Comparison of ENCODE assay signal across 1 cellular context in genomic region chr7:45111298-45112223, GRCh38.
TF ChIP-seq lines count a peak whose summit lies in the region.

TBRG4 (minus strand) TSS chr7:45111697; CDS start chr7:45109237, 2,460 bp downstream.

TF ChIP-seq in WTC11, 78 proteins besides CTCF, POLR2A, EP300 and RAD21 (continued from another document and continues in another):
- TF ChIP-seq, protein P1, sequence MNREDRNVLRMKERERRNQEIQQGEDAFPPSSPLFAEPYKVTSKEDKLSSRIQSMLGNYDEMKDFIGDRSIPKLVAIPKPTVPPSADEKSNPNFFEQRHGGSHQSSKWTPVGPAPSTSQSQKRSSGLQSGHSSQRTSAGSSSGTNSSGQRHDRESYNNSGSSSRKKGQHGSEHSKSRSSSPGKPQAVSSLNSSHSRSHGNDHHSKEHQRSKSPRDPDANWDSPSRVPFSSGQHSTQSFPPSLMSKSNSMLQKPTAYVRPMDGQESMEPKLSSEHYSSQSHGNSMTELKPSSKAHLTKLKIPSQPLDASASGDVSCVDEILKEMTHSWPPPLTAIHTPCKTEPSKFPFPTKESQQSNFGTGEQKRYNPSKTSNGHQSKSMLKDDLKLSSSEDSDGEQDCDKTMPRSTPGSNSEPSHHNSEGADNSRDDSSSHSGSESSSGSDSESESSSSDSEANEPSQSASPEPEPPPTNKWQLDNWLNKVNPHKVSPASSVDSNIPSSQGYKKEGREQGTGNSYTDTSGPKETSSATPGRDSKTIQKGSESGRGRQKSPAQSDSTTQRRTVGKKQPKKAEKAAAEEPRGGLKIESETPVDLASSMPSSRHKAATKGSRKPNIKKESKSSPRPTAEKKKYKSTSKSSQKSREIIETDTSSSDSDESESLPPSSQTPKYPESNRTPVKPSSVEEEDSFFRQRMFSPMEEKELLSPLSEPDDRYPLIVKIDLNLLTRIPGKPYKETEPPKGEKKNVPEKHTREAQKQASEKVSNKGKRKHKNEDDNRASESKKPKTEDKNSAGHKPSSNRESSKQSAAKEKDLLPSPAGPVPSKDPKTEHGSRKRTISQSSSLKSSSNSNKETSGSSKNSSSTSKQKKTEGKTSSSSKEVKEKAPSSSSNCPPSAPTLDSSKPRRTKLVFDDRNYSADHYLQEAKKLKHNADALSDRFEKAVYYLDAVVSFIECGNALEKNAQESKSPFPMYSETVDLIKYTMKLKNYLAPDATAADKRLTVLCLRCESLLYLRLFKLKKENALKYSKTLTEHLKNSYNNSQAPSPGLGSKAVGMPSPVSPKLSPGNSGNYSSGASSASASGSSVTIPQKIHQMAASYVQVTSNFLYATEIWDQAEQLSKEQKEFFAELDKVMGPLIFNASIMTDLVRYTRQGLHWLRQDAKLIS (CRISPR knock-in tag; IDR thresholded peaks at IDR 0.05; ENCODE audit: borderline replicate concordance) = no peak
- TF ChIP-seq ZNF219 (CRISPR knock-in tag; IDR thresholded peaks at IDR 0.05; ENCODE audit: borderline replicate concordance) = no peak; the same call in 1 of the 2 replicates
- TF ChIP-seq ERG (CRISPR knock-in tag; IDR thresholded peaks at IDR 0.05) = no peak
- TF ChIP-seq, protein P2, sequence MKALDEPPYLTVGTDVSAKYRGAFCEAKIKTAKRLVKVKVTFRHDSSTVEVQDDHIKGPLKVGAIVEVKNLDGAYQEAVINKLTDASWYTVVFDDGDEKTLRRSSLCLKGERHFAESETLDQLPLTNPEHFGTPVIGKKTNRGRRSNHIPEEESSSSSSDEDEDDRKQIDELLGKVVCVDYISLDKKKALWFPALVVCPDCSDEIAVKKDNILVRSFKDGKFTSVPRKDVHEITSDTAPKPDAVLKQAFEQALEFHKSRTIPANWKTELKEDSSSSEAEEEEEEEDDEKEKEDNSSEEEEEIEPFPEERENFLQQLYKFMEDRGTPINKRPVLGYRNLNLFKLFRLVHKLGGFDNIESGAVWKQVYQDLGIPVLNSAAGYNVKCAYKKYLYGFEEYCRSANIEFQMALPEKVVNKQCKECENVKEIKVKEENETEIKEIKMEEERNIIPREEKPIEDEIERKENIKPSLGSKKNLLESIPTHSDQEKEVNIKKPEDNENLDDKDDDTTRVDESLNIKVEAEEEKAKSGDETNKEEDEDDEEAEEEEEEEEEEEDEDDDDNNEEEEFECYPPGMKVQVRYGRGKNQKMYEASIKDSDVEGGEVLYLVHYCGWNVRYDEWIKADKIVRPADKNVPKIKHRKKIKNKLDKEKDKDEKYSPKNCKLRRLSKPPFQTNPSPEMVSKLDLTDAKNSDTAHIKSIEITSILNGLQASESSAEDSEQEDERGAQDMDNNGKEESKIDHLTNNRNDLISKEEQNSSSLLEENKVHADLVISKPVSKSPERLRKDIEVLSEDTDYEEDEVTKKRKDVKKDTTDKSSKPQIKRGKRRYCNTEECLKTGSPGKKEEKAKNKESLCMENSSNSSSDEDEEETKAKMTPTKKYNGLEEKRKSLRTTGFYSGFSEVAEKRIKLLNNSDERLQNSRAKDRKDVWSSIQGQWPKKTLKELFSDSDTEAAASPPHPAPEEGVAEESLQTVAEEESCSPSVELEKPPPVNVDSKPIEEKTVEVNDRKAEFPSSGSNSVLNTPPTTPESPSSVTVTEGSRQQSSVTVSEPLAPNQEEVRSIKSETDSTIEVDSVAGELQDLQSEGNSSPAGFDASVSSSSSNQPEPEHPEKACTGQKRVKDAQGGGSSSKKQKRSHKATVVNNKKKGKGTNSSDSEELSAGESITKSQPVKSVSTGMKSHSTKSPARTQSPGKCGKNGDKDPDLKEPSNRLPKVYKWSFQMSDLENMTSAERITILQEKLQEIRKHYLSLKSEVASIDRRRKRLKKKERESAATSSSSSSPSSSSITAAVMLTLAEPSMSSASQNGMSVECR (CRISPR knock-in tag; IDR thresholded peaks at IDR 0.05; ENCODE audit: borderline replicate concordance) = peak; percentile 91; the same call in 1 of the 2 replicates
- TF ChIP-seq, protein P3, sequence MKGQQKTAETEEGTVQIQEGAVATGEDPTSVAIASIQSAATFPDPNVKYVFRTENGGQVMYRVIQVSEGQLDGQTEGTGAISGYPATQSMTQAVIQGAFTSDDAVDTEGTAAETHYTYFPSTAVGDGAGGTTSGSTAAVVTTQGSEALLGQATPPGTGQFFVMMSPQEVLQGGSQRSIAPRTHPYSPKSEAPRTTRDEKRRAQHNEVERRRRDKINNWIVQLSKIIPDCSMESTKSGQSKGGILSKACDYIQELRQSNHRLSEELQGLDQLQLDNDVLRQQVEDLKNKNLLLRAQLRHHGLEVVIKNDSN (CRISPR knock-in tag; IDR thresholded peaks at IDR 0.05) = peak; percentile 70; the same call in 1 of the 2 replicates
- no peak for TF ChIP-seq ZNF396 (CRISPR knock-in tag; IDR thresholded peaks at IDR 0.05; ENCODE audit: borderline replicate concordance)
- TF ChIP-seq TCF7 (CRISPR knock-in tag; IDR thresholded peaks at IDR 0.05; ENCODE audit: low read depth) = no peak
- no peak for TF ChIP-seq OVOL2 (CRISPR knock-in tag; IDR thresholded peaks at IDR 0.05; ENCODE audit: borderline replicate concordance)
- TF ChIP-seq ZNF423 (CRISPR knock-in tag; IDR thresholded peaks at IDR 0.05) = no peak
- peak; percentile 93 for TF ChIP-seq ETV6 (CRISPR knock-in tag; IDR thresholded peaks at IDR 0.05)
- no peak for TF ChIP-seq GTF2I (CRISPR knock-in tag; conservative IDR thresholded peaks at IDR 0.05)
- peak; percentile 86 for TF ChIP-seq ZNF232 (CRISPR knock-in tag; IDR thresholded peaks at IDR 0.05)
- no peak for TF ChIP-seq IRF2 (CRISPR knock-in tag; IDR thresholded peaks at IDR 0.05; ENCODE audit: borderline replicate concordance, low read depth)
- no peak for TF ChIP-seq RORB (CRISPR knock-in tag; IDR thresholded peaks at IDR 0.05)
- no peak for TF ChIP-seq ZNF671 (CRISPR knock-in tag; IDR thresholded peaks at IDR 0.05)
- TF ChIP-seq PREB (CRISPR knock-in tag; IDR thresholded peaks at IDR 0.05; ENCODE audit: borderline replicate concordance) = no peak
- TF ChIP-seq, protein P4, sequence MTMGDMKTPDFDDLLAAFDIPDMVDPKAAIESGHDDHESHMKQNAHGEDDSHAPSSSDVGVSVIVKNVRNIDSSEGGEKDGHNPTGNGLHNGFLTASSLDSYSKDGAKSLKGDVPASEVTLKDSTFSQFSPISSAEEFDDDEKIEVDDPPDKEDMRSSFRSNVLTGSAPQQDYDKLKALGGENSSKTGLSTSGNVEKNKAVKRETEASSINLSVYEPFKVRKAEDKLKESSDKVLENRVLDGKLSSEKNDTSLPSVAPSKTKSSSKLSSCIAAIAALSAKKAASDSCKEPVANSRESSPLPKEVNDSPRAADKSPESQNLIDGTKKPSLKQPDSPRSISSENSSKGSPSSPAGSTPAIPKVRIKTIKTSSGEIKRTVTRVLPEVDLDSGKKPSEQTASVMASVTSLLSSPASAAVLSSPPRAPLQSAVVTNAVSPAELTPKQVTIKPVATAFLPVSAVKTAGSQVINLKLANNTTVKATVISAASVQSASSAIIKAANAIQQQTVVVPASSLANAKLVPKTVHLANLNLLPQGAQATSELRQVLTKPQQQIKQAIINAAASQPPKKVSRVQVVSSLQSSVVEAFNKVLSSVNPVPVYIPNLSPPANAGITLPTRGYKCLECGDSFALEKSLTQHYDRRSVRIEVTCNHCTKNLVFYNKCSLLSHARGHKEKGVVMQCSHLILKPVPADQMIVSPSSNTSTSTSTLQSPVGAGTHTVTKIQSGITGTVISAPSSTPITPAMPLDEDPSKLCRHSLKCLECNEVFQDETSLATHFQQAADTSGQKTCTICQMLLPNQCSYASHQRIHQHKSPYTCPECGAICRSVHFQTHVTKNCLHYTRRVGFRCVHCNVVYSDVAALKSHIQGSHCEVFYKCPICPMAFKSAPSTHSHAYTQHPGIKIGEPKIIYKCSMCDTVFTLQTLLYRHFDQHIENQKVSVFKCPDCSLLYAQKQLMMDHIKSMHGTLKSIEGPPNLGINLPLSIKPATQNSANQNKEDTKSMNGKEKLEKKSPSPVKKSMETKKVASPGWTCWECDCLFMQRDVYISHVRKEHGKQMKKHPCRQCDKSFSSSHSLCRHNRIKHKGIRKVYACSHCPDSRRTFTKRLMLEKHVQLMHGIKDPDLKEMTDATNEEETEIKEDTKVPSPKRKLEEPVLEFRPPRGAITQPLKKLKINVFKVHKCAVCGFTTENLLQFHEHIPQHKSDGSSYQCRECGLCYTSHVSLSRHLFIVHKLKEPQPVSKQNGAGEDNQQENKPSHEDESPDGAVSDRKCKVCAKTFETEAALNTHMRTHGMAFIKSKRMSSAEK (CRISPR knock-in tag; IDR thresholded peaks at IDR 0.05; ENCODE audit: borderline replicate concordance) = no peak
- no peak for TF ChIP-seq ZNF512 (CRISPR knock-in tag; IDR thresholded peaks at IDR 0.05; ENCODE audit: borderline replicate concordance)
- TF ChIP-seq, protein P5, sequence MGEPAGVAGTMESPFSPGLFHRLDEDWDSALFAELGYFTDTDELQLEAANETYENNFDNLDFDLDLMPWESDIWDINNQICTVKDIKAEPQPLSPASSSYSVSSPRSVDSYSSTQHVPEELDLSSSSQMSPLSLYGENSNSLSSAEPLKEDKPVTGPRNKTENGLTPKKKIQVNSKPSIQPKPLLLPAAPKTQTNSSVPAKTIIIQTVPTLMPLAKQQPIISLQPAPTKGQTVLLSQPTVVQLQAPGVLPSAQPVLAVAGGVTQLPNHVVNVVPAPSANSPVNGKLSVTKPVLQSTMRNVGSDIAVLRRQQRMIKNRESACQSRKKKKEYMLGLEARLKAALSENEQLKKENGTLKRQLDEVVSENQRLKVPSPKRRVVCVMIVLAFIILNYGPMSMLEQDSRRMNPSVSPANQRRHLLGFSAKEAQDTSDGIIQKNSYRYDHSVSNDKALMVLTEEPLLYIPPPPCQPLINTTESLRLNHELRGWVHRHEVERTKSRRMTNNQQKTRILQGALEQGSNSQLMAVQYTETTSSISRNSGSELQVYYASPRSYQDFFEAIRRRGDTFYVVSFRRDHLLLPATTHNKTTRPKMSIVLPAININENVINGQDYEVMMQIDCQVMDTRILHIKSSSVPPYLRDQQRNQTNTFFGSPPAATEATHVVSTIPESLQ (CRISPR knock-in tag; IDR thresholded peaks at IDR 0.05) = no peak
- TF ChIP-seq ZNF121 (CRISPR knock-in tag; IDR thresholded peaks at IDR 0.05) = no peak
- TF ChIP-seq ESRRA (CRISPR knock-in tag; IDR thresholded peaks at IDR 0.05; ENCODE audit: borderline replicate concordance) = peak; percentile 96
- no peak; the same call in 1 of the 2 replicates for TF ChIP-seq JUN (CRISPR knock-in tag; IDR thresholded peaks at IDR 0.05)
- TF ChIP-seq, protein P6, sequence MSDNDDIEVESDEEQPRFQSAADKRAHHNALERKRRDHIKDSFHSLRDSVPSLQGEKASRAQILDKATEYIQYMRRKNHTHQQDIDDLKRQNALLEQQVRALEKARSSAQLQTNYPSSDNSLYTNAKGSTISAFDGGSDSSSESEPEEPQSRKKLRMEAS (CRISPR knock-in tag; IDR thresholded peaks at IDR 0.05) = peak; percentile 99
- no peak for TF ChIP-seq E2F1 (CRISPR knock-in tag; IDR thresholded peaks at IDR 0.05)
- TF ChIP-seq NFATC4 (CRISPR knock-in tag; IDR thresholded peaks at IDR 0.05) = no peak
- TF ChIP-seq, protein P7, sequence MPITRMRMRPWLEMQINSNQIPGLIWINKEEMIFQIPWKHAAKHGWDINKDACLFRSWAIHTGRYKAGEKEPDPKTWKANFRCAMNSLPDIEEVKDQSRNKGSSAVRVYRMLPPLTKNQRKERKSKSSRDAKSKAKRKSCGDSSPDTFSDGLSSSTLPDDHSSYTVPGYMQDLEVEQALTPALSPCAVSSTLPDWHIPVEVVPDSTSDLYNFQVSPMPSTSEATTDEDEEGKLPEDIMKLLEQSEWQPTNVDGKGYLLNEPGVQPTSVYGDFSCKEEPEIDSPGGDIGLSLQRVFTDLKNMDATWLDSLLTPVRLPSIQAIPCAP (CRISPR knock-in tag; IDR thresholded peaks at IDR 0.05) = 0 out of 2 replicates have a peak, but pooled peaks have one; percentile 52
- TF ChIP-seq, protein P8, sequence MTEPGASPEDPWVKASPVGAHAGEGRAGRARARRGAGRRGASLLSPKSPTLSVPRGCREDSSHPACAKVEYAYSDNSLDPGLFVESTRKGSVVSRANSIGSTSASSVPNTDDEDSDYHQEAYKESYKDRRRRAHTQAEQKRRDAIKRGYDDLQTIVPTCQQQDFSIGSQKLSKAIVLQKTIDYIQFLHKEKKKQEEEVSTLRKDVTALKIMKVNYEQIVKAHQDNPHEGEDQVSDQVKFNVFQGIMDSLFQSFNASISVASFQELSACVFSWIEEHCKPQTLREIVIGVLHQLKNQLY (CRISPR knock-in tag; IDR thresholded peaks at IDR 0.05) = 0 out of 2 replicates have a peak, but pooled peaks have one; percentile 70
- TF ChIP-seq GABPB1 (CRISPR knock-in tag; IDR thresholded peaks at IDR 0.05) = peak; percentile 89
- TF ChIP-seq SOX15 (CRISPR knock-in tag; IDR thresholded peaks at IDR 0.05) = no peak
- TF ChIP-seq, protein P9, sequence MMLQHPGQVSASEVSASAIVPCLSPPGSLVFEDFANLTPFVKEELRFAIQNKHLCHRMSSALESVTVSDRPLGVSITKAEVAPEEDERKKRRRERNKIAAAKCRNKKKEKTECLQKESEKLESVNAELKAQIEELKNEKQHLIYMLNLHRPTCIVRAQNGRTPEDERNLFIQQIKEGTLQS (CRISPR knock-in tag; conservative IDR thresholded peaks at IDR 0.05) = no peak
